In the genomic region with DNA sequence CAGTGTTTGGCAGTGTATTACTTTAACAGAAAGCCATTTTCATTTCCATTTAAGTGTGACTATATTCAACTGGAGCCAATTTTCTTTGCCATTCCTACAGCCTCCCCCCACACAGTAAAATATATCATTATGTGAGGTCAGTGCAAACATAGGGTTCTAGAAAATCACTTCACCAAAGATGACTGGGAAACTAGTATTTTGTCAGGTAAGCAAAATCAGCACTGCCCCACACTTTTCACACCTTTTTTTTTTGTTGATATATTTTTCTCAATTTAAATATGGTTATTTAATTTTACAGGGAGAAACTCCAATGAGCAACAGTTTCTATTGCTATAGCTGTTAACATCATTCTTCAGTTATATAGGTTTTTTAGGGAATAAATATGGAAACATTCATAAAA, we compare ENCODE assay signal across 2 cellular contexts.
TF ChIP-seq lines count a peak whose summit lies in the region.

No MANE protein-coding gene starts in this region.

TF ChIP-seq in HepG2, 621 proteins besides CTCF, POLR2A, EP300 and RAD21:
- peak; percentile 82 for TF ChIP-seq MAFF (IDR thresholded peaks at IDR 0.05; ENCODE audit: low read depth, low read length)
- TF ChIP-seq MAFK (conservative IDR thresholded peaks at IDR 0.05 in 1 of 2, IDR thresholded peaks at IDR 0.05 in 1 of 2; ENCODE audit: low read length in 2 of 2): peak; percentile 87
- no peak for TF ChIP-seq SNAI1 (CRISPR knock-in tag; IDR thresholded peaks at IDR 0.05; ENCODE audit: borderline replicate concordance)
- no peak for TF ChIP-seq JUNB (CRISPR knock-in tag; IDR thresholded peaks at IDR 0.05; ENCODE audit: borderline replicate concordance)
- TF ChIP-seq ZSCAN21 (CRISPR knock-in tag; IDR thresholded peaks at IDR 0.05; ENCODE audit: borderline replicate concordance): no peak

TF ChIP-seq in K562, 482 proteins besides CTCF, POLR2A, EP300 and RAD21 (continues in another document):
- TF ChIP-seq, protein P1, sequence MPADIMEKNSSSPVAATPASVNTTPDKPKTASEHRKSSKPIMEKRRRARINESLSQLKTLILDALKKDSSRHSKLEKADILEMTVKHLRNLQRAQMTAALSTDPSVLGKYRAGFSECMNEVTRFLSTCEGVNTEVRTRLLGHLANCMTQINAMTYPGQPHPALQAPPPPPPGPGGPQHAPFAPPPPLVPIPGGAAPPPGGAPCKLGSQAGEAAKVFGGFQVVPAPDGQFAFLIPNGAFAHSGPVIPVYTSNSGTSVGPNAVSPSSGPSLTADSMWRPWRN (IDR thresholded peaks at IDR 0.05; ENCODE audit: low read depth): no peak
- no peak for TF ChIP-seq ZNF764 (CRISPR knock-in tag; IDR thresholded peaks at IDR 0.05; ENCODE audit: low read depth)
- no peak for TF ChIP-seq BCL6 (CRISPR knock-in tag; IDR thresholded peaks at IDR 0.05)
- TF ChIP-seq ZNF696 (CRISPR knock-in tag; conservative IDR thresholded peaks at IDR 0.05): no peak
- TF ChIP-seq, protein P2, sequence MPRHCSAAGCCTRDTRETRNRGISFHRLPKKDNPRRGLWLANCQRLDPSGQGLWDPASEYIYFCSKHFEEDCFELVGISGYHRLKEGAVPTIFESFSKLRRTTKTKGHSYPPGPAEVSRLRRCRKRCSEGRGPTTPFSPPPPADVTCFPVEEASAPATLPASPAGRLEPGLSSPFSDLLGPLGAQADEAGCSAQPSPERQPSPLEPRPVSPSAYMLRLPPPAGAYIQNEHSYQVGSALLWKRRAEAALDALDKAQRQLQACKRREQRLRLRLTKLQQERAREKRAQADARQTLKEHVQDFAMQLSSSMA (CRISPR knock-in tag; IDR thresholded peaks at IDR 0.05): no peak
- TF ChIP-seq, protein P3, sequence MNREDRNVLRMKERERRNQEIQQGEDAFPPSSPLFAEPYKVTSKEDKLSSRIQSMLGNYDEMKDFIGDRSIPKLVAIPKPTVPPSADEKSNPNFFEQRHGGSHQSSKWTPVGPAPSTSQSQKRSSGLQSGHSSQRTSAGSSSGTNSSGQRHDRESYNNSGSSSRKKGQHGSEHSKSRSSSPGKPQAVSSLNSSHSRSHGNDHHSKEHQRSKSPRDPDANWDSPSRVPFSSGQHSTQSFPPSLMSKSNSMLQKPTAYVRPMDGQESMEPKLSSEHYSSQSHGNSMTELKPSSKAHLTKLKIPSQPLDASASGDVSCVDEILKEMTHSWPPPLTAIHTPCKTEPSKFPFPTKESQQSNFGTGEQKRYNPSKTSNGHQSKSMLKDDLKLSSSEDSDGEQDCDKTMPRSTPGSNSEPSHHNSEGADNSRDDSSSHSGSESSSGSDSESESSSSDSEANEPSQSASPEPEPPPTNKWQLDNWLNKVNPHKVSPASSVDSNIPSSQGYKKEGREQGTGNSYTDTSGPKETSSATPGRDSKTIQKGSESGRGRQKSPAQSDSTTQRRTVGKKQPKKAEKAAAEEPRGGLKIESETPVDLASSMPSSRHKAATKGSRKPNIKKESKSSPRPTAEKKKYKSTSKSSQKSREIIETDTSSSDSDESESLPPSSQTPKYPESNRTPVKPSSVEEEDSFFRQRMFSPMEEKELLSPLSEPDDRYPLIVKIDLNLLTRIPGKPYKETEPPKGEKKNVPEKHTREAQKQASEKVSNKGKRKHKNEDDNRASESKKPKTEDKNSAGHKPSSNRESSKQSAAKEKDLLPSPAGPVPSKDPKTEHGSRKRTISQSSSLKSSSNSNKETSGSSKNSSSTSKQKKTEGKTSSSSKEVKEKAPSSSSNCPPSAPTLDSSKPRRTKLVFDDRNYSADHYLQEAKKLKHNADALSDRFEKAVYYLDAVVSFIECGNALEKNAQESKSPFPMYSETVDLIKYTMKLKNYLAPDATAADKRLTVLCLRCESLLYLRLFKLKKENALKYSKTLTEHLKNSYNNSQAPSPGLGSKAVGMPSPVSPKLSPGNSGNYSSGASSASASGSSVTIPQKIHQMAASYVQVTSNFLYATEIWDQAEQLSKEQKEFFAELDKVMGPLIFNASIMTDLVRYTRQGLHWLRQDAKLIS (CRISPR knock-in tag; IDR thresholded peaks at IDR 0.05): no peak
- TF ChIP-seq HDAC3 (IDR thresholded peaks at IDR 0.05; ENCODE audit: borderline replicate concordance, partially characterized antibody): no peak
- TF ChIP-seq SIX5 (IDR thresholded peaks at IDR 0.05; ENCODE audit: borderline replicate concordance in 1 of 2, insufficient read depth in 1 of 2, low read depth in 1 of 2, low read length in 2 of 2): no peak
- TF ChIP-seq, protein P4, sequence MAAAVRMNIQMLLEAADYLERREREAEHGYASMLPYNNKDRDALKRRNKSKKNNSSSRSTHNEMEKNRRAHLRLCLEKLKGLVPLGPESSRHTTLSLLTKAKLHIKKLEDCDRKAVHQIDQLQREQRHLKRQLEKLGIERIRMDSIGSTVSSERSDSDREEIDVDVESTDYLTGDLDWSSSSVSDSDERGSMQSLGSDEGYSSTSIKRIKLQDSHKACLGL (CRISPR knock-in tag; IDR thresholded peaks at IDR 0.05; ENCODE audit: borderline replicate concordance, poor library complexity, severe bottlenecking): no peak
- TF ChIP-seq, protein P5, sequence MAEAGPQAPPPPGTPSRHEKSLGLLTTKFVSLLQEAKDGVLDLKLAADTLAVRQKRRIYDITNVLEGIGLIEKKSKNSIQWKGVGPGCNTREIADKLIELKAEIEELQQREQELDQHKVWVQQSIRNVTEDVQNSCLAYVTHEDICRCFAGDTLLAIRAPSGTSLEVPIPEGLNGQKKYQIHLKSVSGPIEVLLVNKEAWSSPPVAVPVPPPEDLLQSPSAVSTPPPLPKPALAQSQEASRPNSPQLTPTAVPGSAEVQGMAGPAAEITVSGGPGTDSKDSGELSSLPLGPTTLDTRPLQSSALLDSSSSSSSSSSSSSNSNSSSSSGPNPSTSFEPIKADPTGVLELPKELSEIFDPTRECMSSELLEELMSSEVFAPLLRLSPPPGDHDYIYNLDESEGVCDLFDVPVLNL (CRISPR knock-in tag; IDR thresholded peaks at IDR 0.05; ENCODE audit: low read depth): no peak
- TF ChIP-seq, protein P6, sequence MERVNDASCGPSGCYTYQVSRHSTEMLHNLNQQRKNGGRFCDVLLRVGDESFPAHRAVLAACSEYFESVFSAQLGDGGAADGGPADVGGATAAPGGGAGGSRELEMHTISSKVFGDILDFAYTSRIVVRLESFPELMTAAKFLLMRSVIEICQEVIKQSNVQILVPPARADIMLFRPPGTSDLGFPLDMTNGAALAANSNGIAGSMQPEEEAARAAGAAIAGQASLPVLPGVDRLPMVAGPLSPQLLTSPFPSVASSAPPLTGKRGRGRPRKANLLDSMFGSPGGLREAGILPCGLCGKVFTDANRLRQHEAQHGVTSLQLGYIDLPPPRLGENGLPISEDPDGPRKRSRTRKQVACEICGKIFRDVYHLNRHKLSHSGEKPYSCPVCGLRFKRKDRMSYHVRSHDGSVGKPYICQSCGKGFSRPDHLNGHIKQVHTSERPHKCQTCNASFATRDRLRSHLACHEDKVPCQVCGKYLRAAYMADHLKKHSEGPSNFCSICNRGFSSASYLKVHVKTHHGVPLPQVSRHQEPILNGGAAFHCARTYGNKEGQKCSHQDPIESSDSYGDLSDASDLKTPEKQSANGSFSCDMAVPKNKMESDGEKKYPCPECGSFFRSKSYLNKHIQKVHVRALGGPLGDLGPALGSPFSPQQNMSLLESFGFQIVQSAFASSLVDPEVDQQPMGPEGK (CRISPR knock-in tag; IDR thresholded peaks at IDR 0.05; ENCODE audit: borderline replicate concordance): no peak
- no peak for TF ChIP-seq CHD1 (IDR thresholded peaks at IDR 0.05; ENCODE audit: low read length)
- TF ChIP-seq, protein P7, sequence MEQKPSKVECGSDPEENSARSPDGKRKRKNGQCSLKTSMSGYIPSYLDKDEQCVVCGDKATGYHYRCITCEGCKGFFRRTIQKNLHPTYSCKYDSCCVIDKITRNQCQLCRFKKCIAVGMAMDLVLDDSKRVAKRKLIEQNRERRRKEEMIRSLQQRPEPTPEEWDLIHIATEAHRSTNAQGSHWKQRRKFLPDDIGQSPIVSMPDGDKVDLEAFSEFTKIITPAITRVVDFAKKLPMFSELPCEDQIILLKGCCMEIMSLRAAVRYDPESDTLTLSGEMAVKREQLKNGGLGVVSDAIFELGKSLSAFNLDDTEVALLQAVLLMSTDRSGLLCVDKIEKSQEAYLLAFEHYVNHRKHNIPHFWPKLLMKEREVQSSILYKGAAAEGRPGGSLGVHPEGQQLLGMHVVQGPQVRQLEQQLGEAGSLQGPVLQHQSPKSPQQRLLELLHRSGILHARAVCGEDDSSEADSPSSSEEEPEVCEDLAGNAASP (IDR thresholded peaks at IDR 0.05): no peak
- no peak for TF ChIP-seq ZNF24 (IDR thresholded peaks at IDR 0.05)
- TF ChIP-seq CBX1 (IDR thresholded peaks at IDR 0.05; ENCODE audit: low read depth): no peak
- TF ChIP-seq, protein P8, sequence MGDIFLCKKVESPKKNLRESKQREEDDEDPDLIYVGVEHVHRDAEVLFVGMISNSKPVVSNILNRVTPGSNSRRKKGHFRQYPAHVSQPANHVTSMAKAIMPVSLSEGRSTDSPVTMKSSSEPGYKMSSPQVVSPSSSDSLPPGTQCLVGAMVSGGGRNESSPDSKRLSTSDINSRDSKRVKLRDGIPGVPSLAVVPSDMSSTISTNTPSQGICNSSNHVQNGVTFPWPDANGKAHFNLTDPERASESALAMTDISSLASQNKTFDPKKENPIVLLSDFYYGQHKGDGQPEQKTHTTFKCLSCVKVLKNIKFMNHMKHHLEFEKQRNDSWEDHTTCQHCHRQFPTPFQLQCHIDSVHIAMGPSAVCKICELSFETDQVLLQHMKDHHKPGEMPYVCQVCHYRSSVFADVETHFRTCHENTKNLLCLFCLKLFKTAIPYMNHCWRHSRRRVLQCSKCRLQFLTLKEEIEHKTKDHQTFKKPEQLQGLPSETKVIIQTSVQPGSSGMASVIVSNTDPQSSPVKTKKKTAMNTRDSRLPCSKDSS (IDR thresholded peaks at IDR 0.05; ENCODE audit: low read depth, partially characterized antibody): no peak
- no peak for TF ChIP-seq NFE2L1 (tag; IDR thresholded peaks at IDR 0.05; ENCODE audit: borderline replicate concordance, low read depth)
- peak; percentile 48; the same call in 1 of the 2 replicates for TF ChIP-seq MAFG (tag; conservative IDR thresholded peaks at IDR 0.05)
- TF ChIP-seq, protein P9, sequence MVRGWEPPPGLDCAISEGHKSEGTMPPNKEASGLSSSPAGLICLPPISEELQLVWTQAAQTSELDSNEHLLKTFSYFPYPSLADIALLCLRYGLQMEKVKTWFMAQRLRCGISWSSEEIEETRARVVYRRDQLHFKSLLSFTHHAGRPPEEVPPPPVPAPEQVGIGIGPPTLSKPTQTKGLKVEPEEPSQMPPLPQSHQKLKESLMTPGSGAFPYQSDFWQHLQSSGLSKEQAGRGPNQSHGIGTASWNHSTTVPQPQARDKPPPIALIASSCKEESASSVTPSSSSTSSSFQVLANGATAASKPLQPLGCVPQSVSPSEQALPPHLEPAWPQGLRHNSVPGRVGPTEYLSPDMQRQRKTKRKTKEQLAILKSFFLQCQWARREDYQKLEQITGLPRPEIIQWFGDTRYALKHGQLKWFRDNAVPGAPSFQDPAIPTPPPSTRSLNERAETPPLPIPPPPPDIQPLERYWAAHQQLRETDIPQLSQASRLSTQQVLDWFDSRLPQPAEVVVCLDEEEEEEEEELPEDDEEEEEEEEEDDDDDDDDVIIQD (CRISPR knock-in tag; IDR thresholded peaks at IDR 0.05): no peak
- TF ChIP-seq, protein P10, sequence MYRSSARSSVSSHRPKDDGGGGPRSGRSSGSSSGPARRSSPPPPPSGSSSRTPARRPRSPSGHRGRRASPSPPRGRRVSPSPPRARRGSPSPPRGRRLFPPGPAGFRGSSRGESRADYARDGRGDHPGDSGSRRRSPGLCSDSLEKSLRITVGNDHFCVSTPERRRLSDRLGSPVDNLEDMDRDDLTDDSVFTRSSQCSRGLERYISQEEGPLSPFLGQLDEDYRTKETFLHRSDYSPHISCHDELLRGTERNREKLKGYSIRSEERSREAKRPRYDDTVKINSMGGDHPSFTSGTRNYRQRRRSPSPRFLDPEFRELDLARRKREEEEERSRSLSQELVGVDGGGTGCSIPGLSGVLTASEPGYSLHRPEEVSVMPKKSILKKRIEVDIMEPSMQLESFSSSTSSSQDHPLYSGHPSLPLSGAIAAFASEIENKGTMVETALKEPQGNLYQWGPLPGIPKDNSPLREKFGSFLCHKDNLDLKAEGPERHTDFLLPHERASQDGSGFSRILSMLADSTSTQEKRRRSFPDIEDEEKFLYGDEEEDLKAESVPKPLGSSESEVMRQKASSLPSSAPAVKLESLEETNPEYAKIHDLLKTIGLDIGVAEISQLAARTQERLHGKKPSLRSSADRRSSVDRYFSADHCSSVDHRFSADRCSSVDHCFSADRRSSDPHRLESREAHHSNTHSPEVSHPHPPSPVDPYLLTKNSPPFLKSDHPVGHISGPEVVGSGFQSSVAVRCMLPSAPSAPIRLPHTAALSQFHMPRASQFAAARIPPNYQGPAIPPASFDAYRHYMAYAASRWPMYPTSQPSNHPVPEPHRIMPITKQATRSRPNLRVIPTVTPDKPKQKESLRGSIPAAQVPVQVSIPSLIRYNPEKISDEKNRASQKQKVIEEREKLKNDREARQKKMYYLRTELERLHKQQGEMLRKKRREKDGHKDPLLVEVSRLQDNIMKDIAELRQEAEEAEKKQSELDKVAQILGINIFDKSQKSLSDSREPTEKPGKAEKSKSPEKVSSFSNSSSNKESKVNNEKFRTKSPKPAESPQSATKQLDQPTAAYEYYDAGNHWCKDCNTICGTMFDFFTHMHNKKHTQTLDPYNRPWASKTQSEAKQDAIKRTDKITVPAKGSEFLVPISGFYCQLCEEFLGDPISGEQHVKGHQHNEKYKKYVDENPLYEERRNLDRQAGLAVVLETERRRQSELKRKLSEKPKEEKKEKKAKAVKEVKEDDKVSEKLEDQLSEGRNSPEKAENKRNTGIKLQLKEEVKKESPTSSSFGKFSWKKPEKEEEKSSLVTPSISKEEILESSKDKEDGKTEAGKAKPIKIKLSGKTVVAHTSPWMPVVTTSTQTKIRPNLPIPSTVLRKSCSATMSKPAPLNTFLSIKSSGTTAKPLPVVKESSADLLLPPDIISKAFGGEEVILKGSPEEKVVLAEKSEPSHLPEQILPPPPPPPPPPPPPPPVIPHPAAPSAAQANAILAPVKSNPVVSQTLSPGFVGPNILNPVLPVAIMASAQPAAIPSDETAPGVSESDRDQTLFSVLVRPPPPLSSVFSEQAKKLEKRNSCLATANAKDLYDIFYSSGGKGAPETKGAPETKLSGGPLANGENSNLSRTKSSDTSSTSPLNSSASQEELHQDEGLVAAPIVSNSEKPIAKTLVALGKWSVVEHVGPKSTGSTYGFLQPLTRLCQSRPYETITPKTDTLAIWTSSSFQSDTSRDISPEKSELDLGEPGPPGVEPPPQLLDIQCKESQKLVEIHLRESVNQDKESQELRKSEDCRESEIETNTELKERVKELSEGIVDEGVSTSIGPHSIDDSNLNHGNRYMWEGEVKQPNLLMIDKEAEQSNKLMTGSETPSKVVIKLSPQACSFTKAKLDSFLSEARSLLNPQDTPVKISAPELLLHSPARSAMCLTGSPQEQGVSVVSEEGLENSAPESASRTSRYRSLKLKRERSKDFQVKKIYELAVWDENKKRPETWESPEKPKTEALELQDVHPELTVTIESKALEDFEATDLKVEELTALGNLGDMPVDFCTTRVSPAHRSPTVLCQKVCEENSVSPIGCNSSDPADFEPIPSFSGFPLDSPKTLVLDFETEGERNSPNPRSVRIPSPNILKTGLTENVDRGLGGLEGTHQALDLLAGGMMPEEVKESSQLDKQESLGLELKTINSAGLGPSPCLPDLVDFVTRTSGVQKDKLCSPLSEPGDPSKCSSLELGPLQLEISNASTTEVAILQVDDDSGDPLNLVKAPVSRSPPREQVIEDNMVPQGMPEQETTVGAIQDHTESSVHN (IDR thresholded peaks at IDR 0.05; ENCODE audit: borderline replicate concordance in 1 of 2, low read depth in 1 of 2): no peak
- no peak for TF ChIP-seq MED1 (CRISPR knock-in tag; IDR thresholded peaks at IDR 0.05; ENCODE audit: borderline replicate concordance)
- TF ChIP-seq, protein P11, sequence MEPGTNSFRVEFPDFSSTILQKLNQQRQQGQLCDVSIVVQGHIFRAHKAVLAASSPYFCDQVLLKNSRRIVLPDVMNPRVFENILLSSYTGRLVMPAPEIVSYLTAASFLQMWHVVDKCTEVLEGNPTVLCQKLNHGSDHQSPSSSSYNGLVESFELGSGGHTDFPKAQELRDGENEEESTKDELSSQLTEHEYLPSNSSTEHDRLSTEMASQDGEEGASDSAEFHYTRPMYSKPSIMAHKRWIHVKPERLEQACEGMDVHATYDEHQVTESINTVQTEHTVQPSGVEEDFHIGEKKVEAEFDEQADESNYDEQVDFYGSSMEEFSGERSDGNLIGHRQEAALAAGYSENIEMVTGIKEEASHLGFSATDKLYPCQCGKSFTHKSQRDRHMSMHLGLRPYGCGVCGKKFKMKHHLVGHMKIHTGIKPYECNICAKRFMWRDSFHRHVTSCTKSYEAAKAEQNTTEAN (CRISPR knock-in tag; IDR thresholded peaks at IDR 0.05): no peak
- no peak for TF ChIP-seq MAZ (CRISPR knock-in tag; conservative IDR thresholded peaks at IDR 0.05 in 1 of 2, IDR thresholded peaks at IDR 0.05 in 1 of 2)
